8 cellular contexts compared by ENCODE assay signal in genomic region chr19:47471733-47472457, GRCh38. TPM values are rescaled to one million over a fixed set of nuclear protein-coding genes. Genes with fewer than 3 reads are reported as not detected.
DNase-seq lines count a peak whose midpoint lies in the region; ATAC-seq and TF ChIP-seq lines count a peak whose summit lies in the region.

Gene SLC8A2, minus strand, starts transcription at chr19:47471893. Its CDS starts 5,490 bp downstream, at chr19:47466403.

- TF ChIP-seq CTCF in HL-60 (IDR thresholded peaks at IDR 0.05; ENCODE audit: insufficient read depth, low read length) (no peak), PC-9 (conservative IDR thresholded peaks at IDR 0.05) (no peak), foreskin keratinocyte (conservative IDR thresholded peaks at IDR 0.05) (no peak), osteoblast (IDR thresholded peaks at IDR 0.05; ENCODE audit: extremely low read depth, low read depth, low read length) (no peak), uterus (IDR thresholded peaks at IDR 0.05) (no peak)

- intact Hi-C loops in PC-9 (cut with micrococcal nuclease; ENCODE audit: unreplicated experiment): no loop called here
- intact Hi-C loops in uterus (cut with DNase I; ENCODE audit: low total_unique reads): no loop called here

- H3K27ac ChIP-seq in HL-60 (replicated peaks) (no peak within 1 kb of the TSS), PC-9 (no peak within 1 kb of the TSS), foreskin keratinocyte (no peak within 1 kb of the TSS), osteoblast (ENCODE audit: low read depth, low read length) (no peak within 1 kb of the TSS), uterus (peak within 1 kb of the TSS; percentile 61 to 72)

- DNase-seq in AML-193 (lab: John Stamatoyannopoulos, UW) (peak; percentile 8 to 28), HL-60 (ENCODE audit: low read depth in 1 of 2, low spot score in 1 of 2) (peak; percentile 52 to 59), PC-9 (peak; percentile 45 to 69), foreskin keratinocyte (peak; percentile 4 to 22), osteoblast (ENCODE audit: insufficient read length, low spot score, missing footprints) (peak; percentile 96), uterus (peak; percentile 82 to 87)
- peak; percentile 64 for DNase-seq in activated naive CD4-positive, alpha-beta T cell treated with Interleukin-2 at 50 U/mL for 16 hours

- H3F3A ChIP-seq in PC-9 (ENCODE audit: insufficient read depth, low read depth): 0 out of 2 replicates have a peak, but pooled peaks cover 5% of the 10 kb centered on the region

- BruUV-seq in PC-9 (replicated peaks; lab: Mats Ljungman, UMichigan): no TSS peak

- POLR2A ChIA-PET in PC-9 (lab: Charles Lee; ENCODE audit: unreplicated experiment): no interaction called here

- CTCF ChIA-PET in PC-9 (lab: Charles Lee): interaction anchor here (0.6 kb wide), 1 partner anchor 797 kb away, joined by 4 read pairs; no protein-coding TSS in a partner anchor

- H3K36me3 ChIP-seq in PC-9 (ENCODE audit: low read depth): no peaks in the 10 kb centered on the region
- no peaks in the 10 kb centered on the region for H3K36me3 ChIP-seq in osteoblast (ENCODE audit: insufficient read depth, low read length)
- H3K36me3 ChIP-seq in uterus: no peaks in the 10 kb centered on the region

- H3K9me3 ChIP-seq in PC-9 (ENCODE audit: insufficient read depth, low read depth) (no peaks in the 10 kb centered on the region), osteoblast (ENCODE audit: low read depth, low read length) (no peaks in the 10 kb centered on the region), uterus (no peaks in the 10 kb centered on the region)

- no peak for TF ChIP-seq POLR2A in uterus (IDR thresholded peaks at IDR 0.05)

- no peaks in the 10 kb centered on the region for H4K20me1 ChIP-seq in PC-9 (ENCODE audit: insufficient read depth)
- no peaks in the 10 kb centered on the region for H4K20me1 ChIP-seq in osteoblast (ENCODE audit: insufficient read depth, low read length)

- peak; percentile 42 for ATAC-seq in foreskin keratinocyte
- ATAC-seq in HG02870 (IDR thresholded peaks at IDR 0.05; ENCODE audit: unreplicated experiment): no peak

- H3K27me3 ChIP-seq in HL-60 (ENCODE audit: insufficient read depth, poor library complexity, severe bottlenecking) (peaks cover 43% of the 10 kb centered on the region), PC-9 (ENCODE audit: insufficient read depth, low read depth) (peaks cover 54% of the 10 kb centered on the region), foreskin keratinocyte (peaks cover 59% of the 10 kb centered on the region), osteoblast (ENCODE audit: insufficient read depth, low read length) (peaks cover 43% of the 10 kb centered on the region), uterus (no peaks in the 10 kb centered on the region)

- H3K4me2 ChIP-seq in PC-9 (no peak within 1 kb of the TSS), osteoblast (ENCODE audit: insufficient read depth, low read length) (no peak within 1 kb of the TSS)

- no peak within 1 kb of the TSS for H2AFZ ChIP-seq in PC-9
- H2AFZ ChIP-seq in osteoblast (ENCODE audit: low read length): no peak within 1 kb of the TSS

- H3K4me3 ChIP-seq in HL-60 (replicated peaks; ENCODE audit: insufficient read depth, low read length) (no peak within 1 kb of the TSS), PC-9 (no peak within 1 kb of the TSS), osteoblast (ENCODE audit: insufficient read depth, low read length) (no peak within 1 kb of the TSS), uterus (peak within 1 kb of the TSS; percentile 37 to 42)

- H3K4me1 ChIP-seq in PC-9 (replicated peaks; ENCODE audit: insufficient read depth) (no peaks in the 10 kb centered on the region), foreskin keratinocyte (no peaks in the 10 kb centered on the region), osteoblast (ENCODE audit: insufficient read depth, low read length) (peaks cover 4% of the 10 kb centered on the region), uterus (peaks cover 0 to 5% of the 10 kb centered on the region in 2 donors)

- H3K79me2 ChIP-seq in PC-9 (ENCODE audit: low read depth) (no peaks in the 10 kb centered on the region), osteoblast (ENCODE audit: insufficient read depth, low read length) (no peaks in the 10 kb centered on the region)

- H3K9me2 ChIP-seq in PC-9 (ENCODE audit: insufficient read depth): no peaks in the 10 kb centered on the region

RNA-seq across cellular contexts. Expression of gene SLC8A2, which starts in this region (rescaled TPM):
- total RNA-seq in PC-9 (2021) (not detected in 2 replicates), foreskin keratinocyte (0.07 and 0.34 TPM in 2 replicates), osteoblast (under 0.01 and 0.36 TPM in 2 replicates), uterus (10 to 100 TPM in 2 of 4 donors, 1 to 10 TPM in 2; 3.4 to 17.8 (median 11.0) TPM)
- polyA plus RNA-seq in foreskin keratinocyte: 0.04 and 0.09 TPM in 2 replicates

Comparison
In these comparisons a context has a peak if more than half of its experiments do, and no peak if none do; other contexts are left out.
1. Peak in DNase-seq in PC-9; RNA of the gene not detected or under 1 TPM.
2. Peak in DNase-seq and ATAC-seq in foreskin keratinocyte; RNA of the gene not detected or under 1 TPM.
3. Peak in DNase-seq in osteoblast; RNA of the gene not detected or under 1 TPM.
4. DNase-seq: peak in every context shown above with its lines; median percentile 96 in osteoblast; 84 in uterus; 64 in activated naive CD4-positive, alpha-beta T cell treated with Interleukin-2 at 50 U/mL for 16 hours; 57 in PC-9; 56 in HL-60; 18 in AML-193; 13 in foreskin keratinocyte.
5. H3K27ac ChIP-seq: peak in uterus (2 of 2); none in HL-60 (single experiment), PC-9 (single experiment), foreskin keratinocyte (single experiment) and osteoblast (single experiment).
6. H3K4me3 ChIP-seq: peak in uterus (2 of 2); none in HL-60 (single experiment), PC-9 (single experiment) and osteoblast (single experiment).